ENCODE assay signal across 1 cellular context in genomic region chr17:50839591-50840310, GRCh38.
TF ChIP-seq lines count a peak whose summit lies in the region.

No MANE protein-coding gene starts in this region.

TF ChIP-seq in GM23338, 12 proteins besides CTCF, POLR2A, EP300 and RAD21:
- TF ChIP-seq ZNF462 (CRISPR knock-in tag; IDR thresholded peaks at IDR 0.05) (no peak), STAT1 (IDR thresholded peaks at IDR 0.05; ENCODE audit: unreplicated experiment) (no peak), NANOG (IDR thresholded peaks at IDR 0.05; ENCODE audit: borderline replicate concordance) (no peak), EZH2phosphoT487 (IDR thresholded peaks at IDR 0.05; ENCODE audit: unreplicated experiment) (no peak), ZNF331 (CRISPR knock-in tag; IDR thresholded peaks at IDR 0.05; ENCODE audit: low read depth) (no peak), POLR2AphosphoS5 (IDR thresholded peaks at IDR 0.05; ENCODE audit: low read depth) (no peak)
